19 cellular contexts compared by ENCODE assay signal in genomic region chr17:29687601-29688000, GRCh38.
A peak's percentile ranks its signal among the peaks of the same experiment; 100 is the strongest.
DNase-seq lines count a peak whose midpoint lies in the region; TF ChIP-seq lines count a peak whose summit lies in the region.
"Had no signal": no experiment of that assay in that cellular context is flagged by ENCODE, and none has a peak within 500 bp of the region (broad histone marks: within the 10 kb centered on the region; RNA-seq: fewer than 3 reads in every experiment).

No MANE protein-coding gene starts in this region.

- no peaks in the 10 kb centered on the region for H3K27me3 ChIP-seq in tibial artery

- intact Hi-C loops in tibial artery (cut with DNase I; ENCODE audit: low total_unique reads): no loop called here

- TF ChIP-seq CTCF in nephron (IDR thresholded peaks at IDR 0.05; ENCODE audit: unreplicated experiment in 3 of 3) (no peak), tibial artery (IDR thresholded peaks at IDR 0.05) (no peak)

- no peak overlapping the region for H3K4me3 ChIP-seq in tibial artery

- peak overlapping the region; percentile 23 for H3K27ac Mint-ChIP-seq in activated naive CD8-positive, alpha-beta T cell
- H3K27ac Mint-ChIP-seq in activated naive CD8-positive, alpha-beta T cell treated with anti-CD3 and anti-CD28 coated beads for 36 hours: no peak overlapping the region
- peak overlapping the region in 2 of 3 experiments; percentile 16 to 68 for H3K27ac Mint-ChIP-seq in nephron
- H3K27ac Mint-ChIP-seq: activated CD4-positive, alpha-beta T cell treated with anti-CD3 and anti-CD28 coated beads, Interleukin-2, amount 10 ng/mL, durations not matched to agents 7 days and 5 days had no signal

- peaks cover 29% of the 10 kb centered on the region for H3K4me1 Mint-ChIP-seq in activated naive CD8-positive, alpha-beta T cell (ENCODE audit: low read depth)
- H3K4me1 Mint-ChIP-seq in activated naive CD8-positive, alpha-beta T cell treated with anti-CD3 and anti-CD28 coated beads for 36 hours: peaks cover 15% of the 10 kb centered on the region
- H3K4me1 Mint-ChIP-seq in nephron: peaks cover 13% of the 10 kb centered on the region

- no peaks in the 10 kb centered on the region for H3K27me3 Mint-ChIP-seq in activated naive CD8-positive, alpha-beta T cell
- H3K27me3 Mint-ChIP-seq in activated naive CD8-positive, alpha-beta T cell treated with anti-CD3 and anti-CD28 coated beads for 36 hours: no peaks in the 10 kb centered on the region
- no peaks in the 10 kb centered on the region for H3K27me3 Mint-ChIP-seq in nephron (ENCODE audit: low read depth)
- H3K27me3 Mint-ChIP-seq: activated CD4-positive, alpha-beta T cell treated with anti-CD3 and anti-CD28 coated beads, Interleukin-2, amount 10 ng/mL, durations not matched to agents 7 days and 5 days had no signal

- peak overlapping the region; percentile 32 to 53 for H3K27ac ChIP-seq in tibial artery

- no peaks in the 10 kb centered on the region for H3K9me3 Mint-ChIP-seq in activated naive CD8-positive, alpha-beta T cell (ENCODE audit: low read depth)
- H3K9me3 Mint-ChIP-seq in activated naive CD8-positive, alpha-beta T cell treated with anti-CD3 and anti-CD28 coated beads for 36 hours: no peaks in the 10 kb centered on the region
- H3K9me3 Mint-ChIP-seq in nephron: no peaks in the 10 kb centered on the region
- H3K9me3 Mint-ChIP-seq: activated CD4-positive, alpha-beta T cell treated with anti-CD3 and anti-CD28 coated beads, Interleukin-2, amount 10 ng/mL, durations not matched to agents 7 days and 5 days had no signal

- peaks cover 4% of the 10 kb centered on the region for H3K36me3 Mint-ChIP-seq in activated naive CD8-positive, alpha-beta T cell
- H3K36me3 Mint-ChIP-seq in activated naive CD8-positive, alpha-beta T cell treated with anti-CD3 and anti-CD28 coated beads for 36 hours: peaks cover 15% of the 10 kb centered on the region
- H3K36me3 Mint-ChIP-seq in nephron (ENCODE audit: low read depth): peaks cover 3% of the 10 kb centered on the region

- H3K36me3 ChIP-seq in tibial artery: no peaks in the 10 kb centered on the region

- no peak overlapping the region for H3K4me3 Mint-ChIP-seq in activated naive CD8-positive, alpha-beta T cell
- no peak overlapping the region for H3K4me3 Mint-ChIP-seq in activated naive CD8-positive, alpha-beta T cell treated with anti-CD3 and anti-CD28 coated beads for 36 hours
- no peak overlapping the region for H3K4me3 Mint-ChIP-seq in nephron
- H3K4me3 Mint-ChIP-seq: activated CD4-positive, alpha-beta T cell treated with anti-CD3 and anti-CD28 coated beads, Interleukin-2, amount 10 ng/mL, durations not matched to agents 7 days and 5 days; CD14-positive monocyte had no signal

- H3K9me3 ChIP-seq in tibial artery: no peaks in the 10 kb centered on the region

- H3K4me1 ChIP-seq in tibial artery: peaks cover 0 to 25% (median 9%) of the 10 kb centered on the region in 4 donors

- DNase-seq in activated naive CD8-positive, alpha-beta T cell treated with anti-CD3 and anti-CD28 coated beads for 36 hours: no peak
- DNase-seq in foreskin melanocyte: peak; percentile 15
- no peak for DNase-seq in tibial artery
- DNase-seq in LoVo (ENCODE audit: low spot score): no peak
- DNase-seq in RKO (ENCODE audit: low spot score): no peak
- no peak for DNase-seq in activated CD4-positive, alpha-beta T cell treated with anti-CD3 and anti-CD28 coated beads, Interleukin-2, amount 50 U/mL, for 4 hours
- DNase-seq: activated CD4-positive, alpha-beta T cell treated with anti-CD3 and anti-CD28 coated beads, Interleukin-2, amount 10 ng/mL, durations not matched to agents 7 days and 5 days; activated gamma-delta T cell treated with Interleukin-2 at 50 U/mL for 16 hours; aorta; Kasumi-1; NCI-H1105 treated with DMSO at 0.1 percent for 48 hours; NCI-H2107; NCI-H748 treated with DMSO at 0.1 percent for 48 hours; OCI-M1; retina; stimulated activated naive CD8-positive, alpha-beta T cell treated with anti-CD3 and anti-CD28 coated beads, Interleukin-15, Interleukin-2, amounts not matched to agents 100 U/mL and 50 U/mL, for 24 hours had no signal
